In the genomic region with DNA sequence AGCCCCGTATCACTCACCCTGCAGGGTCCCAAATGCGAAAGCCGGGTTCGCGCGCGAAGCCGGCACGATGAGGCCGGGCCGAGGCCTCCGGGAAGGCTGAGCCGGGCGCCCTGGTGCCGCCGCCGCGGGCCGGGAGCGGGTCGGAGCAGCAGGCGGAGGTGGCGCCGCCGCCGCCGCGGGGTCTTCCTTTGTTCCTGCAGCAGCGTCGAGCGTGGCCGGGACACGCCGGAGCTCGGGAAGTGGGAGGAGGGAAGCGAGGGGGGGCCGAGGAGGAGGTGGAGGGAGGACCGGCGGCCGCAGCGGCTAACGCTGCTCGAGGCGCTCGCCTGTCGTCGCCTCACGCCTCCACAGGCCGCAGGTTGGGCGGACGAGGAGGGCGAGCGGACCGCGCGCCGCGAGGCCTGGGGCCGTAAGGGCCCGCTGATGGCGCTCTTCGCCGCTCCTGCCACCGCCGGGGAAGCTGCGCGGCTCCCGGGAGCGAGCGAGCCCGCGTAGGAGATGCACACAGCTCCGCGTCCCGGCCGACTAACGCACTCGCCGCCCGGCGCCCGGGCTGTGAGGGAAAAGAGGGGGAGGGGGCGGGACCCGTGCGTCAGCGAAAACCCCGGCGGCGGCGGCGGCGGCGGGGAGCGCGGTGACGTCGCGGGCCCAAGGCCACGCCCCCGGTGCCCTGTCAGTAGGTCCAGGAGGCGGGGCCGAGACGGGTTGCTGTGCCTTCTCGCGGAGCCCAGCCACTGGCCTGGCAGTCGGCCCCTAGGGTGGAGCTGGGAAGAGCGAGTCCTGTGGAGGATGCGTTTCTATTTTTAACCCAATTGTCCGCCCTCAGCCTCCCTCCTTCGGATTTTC, we compare ENCODE assay signal across 1 cellular context.
TF ChIP-seq lines count a peak whose summit lies in the region.

A gene with protein sequence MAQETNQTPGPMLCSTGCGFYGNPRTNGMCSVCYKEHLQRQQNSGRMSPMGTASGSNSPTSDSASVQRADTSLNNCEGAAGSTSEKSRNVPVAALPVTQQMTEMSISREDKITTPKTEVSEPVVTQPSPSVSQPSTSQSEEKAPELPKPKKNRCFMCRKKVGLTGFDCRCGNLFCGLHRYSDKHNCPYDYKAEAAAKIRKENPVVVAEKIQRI (minus strand): TSS at position 530 of the 846 bp plus-strand sequence. CDS start 4,430 bp downstream, outside the sequence.

TF ChIP-seq in HEK293, 187 proteins besides CTCF, POLR2A, EP300 and RAD21 (continued from another document and continues in another):
- TF ChIP-seq, protein P1, sequence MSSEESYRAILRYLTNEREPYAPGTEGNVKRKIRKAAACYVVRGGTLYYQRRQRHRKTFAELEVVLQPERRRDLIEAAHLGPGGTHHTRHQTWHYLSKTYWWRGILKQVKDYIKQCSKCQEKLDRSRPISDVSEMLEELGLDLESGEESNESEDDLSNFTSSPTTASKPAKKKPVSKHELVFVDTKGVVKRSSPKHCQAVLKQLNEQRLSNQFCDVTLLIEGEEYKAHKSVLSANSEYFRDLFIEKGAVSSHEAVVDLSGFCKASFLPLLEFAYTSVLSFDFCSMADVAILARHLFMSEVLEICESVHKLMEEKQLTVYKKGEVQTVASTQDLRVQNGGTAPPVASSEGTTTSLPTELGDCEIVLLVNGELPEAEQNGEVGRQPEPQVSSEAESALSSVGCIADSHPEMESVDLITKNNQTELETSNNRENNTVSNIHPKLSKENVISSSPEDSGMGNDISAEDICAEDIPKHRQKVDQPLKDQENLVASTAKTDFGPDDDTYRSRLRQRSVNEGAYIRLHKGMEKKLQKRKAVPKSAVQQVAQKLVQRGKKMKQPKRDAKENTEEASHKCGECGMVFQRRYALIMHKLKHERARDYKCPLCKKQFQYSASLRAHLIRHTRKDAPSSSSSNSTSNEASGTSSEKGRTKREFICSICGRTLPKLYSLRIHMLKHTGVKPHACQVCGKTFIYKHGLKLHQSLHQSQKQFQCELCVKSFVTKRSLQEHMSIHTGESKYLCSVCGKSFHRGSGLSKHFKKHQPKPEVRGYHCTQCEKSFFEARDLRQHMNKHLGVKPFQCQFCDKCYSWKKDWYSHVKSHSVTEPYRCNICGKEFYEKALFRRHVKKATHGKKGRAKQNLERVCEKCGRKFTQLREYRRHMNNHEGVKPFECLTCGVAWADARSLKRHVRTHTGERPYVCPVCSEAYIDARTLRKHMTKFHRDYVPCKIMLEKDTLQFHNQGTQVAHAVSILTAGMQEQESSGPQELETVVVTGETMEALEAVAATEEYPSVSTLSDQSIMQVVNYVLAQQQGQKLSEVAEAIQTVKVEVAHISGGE (tag by site-specific recombination; conservative IDR thresholded peaks at IDR 0.05; ENCODE audit: low read depth) = 0 out of 2 replicates have a peak, but pooled peaks have one; percentile 34
- TF ChIP-seq ZNF2 (tag by site-specific recombination; IDR thresholded peaks at IDR 0.05) = no peak
- TF ChIP-seq ZNF416 (tag by site-specific recombination; IDR thresholded peaks at IDR 0.05) = no peak
- TF ChIP-seq MZF1 (tag by site-specific recombination; IDR thresholded peaks at IDR 0.05; ENCODE audit: borderline replicate concordance) = no peak
- TF ChIP-seq, protein P2, sequence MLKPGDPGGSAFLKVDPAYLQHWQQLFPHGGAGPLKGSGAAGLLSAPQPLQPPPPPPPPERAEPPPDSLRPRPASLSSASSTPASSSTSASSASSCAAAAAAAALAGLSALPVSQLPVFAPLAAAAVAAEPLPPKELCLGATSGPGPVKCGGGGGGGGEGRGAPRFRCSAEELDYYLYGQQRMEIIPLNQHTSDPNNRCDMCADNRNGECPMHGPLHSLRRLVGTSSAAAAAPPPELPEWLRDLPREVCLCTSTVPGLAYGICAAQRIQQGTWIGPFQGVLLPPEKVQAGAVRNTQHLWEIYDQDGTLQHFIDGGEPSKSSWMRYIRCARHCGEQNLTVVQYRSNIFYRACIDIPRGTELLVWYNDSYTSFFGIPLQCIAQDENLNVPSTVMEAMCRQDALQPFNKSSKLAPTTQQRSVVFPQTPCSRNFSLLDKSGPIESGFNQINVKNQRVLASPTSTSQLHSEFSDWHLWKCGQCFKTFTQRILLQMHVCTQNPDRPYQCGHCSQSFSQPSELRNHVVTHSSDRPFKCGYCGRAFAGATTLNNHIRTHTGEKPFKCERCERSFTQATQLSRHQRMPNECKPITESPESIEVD (tag by site-specific recombination; IDR thresholded peaks at IDR 0.05) = no peak
- TF ChIP-seq ZNF785 (tag by site-specific recombination; IDR thresholded peaks at IDR 0.05) = no peak
- TF ChIP-seq ZNF292 (tag by site-specific recombination; IDR thresholded peaks at IDR 0.05; ENCODE audit: borderline replicate concordance, low read depth) = no peak
- TF ChIP-seq ZNF214 (tag by site-specific recombination; IDR thresholded peaks at IDR 0.05; ENCODE audit: borderline replicate concordance) = no peak
- no peak for TF ChIP-seq ZNF112 (tag by site-specific recombination; IDR thresholded peaks at IDR 0.05)
- TF ChIP-seq ZNF747 (tag by site-specific recombination; IDR thresholded peaks at IDR 0.05) = no peak
- TF ChIP-seq ZSCAN30 (tag by site-specific recombination; IDR thresholded peaks at IDR 0.05) = peak; percentile 8; the same call in 1 of the 2 replicates
- TF ChIP-seq SP3 (tag by site-specific recombination; IDR thresholded peaks at IDR 0.05) = peak; percentile 61; the same call in 1 of the 2 replicates
- TF ChIP-seq ZNF555 (tag by site-specific recombination; conservative IDR thresholded peaks at IDR 0.05) = no peak
- TF ChIP-seq, protein P3, sequence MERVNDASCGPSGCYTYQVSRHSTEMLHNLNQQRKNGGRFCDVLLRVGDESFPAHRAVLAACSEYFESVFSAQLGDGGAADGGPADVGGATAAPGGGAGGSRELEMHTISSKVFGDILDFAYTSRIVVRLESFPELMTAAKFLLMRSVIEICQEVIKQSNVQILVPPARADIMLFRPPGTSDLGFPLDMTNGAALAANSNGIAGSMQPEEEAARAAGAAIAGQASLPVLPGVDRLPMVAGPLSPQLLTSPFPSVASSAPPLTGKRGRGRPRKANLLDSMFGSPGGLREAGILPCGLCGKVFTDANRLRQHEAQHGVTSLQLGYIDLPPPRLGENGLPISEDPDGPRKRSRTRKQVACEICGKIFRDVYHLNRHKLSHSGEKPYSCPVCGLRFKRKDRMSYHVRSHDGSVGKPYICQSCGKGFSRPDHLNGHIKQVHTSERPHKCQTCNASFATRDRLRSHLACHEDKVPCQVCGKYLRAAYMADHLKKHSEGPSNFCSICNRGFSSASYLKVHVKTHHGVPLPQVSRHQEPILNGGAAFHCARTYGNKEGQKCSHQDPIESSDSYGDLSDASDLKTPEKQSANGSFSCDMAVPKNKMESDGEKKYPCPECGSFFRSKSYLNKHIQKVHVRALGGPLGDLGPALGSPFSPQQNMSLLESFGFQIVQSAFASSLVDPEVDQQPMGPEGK (tag by site-specific recombination; IDR thresholded peaks at IDR 0.05) = 0 out of 2 replicates have a peak, but pooled peaks have one; percentile 32
- no peak for TF ChIP-seq ZNF221 (tag by site-specific recombination; IDR thresholded peaks at IDR 0.05; ENCODE audit: borderline replicate concordance)
- TF ChIP-seq TCF7L2 (IDR thresholded peaks at IDR 0.05; ENCODE audit: borderline replicate concordance, low read depth, low read length) = no peak
- TF ChIP-seq, protein P4, sequence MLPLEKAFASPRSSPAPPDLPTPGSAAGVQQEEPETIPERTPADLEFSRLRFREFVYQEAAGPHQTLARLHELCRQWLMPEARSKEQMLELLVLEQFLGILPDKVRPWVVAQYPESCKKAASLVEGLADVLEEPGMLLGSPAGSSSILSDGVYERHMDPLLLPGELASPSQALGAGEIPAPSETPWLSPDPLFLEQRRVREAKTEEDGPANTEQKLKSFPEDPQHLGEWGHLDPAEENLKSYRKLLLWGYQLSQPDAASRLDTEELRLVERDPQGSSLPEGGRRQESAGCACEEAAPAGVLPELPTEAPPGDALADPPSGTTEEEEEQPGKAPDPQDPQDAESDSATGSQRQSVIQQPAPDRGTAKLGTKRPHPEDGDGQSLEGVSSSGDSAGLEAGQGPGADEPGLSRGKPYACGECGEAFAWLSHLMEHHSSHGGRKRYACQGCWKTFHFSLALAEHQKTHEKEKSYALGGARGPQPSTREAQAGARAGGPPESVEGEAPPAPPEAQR (tag by site-specific recombination; IDR thresholded peaks at IDR 0.05) = no peak
- TF ChIP-seq ZNF48 (tag by site-specific recombination; IDR thresholded peaks at IDR 0.05) = no peak
- TF ChIP-seq BCL11B (tag by site-specific recombination; IDR thresholded peaks at IDR 0.05; ENCODE audit: low read depth) = no peak
- TF ChIP-seq ZNF174 (tag by site-specific recombination; IDR thresholded peaks at IDR 0.05) = no peak
- TF ChIP-seq ZNF837 (tag by site-specific recombination; IDR thresholded peaks at IDR 0.05) = no peak
- no peak for TF ChIP-seq ZNF335 (tag by site-specific recombination; conservative IDR thresholded peaks at IDR 0.05)
- no peak for TF ChIP-seq ZNF146 (tag by site-specific recombination; IDR thresholded peaks at IDR 0.05)
- TF ChIP-seq, protein P5, sequence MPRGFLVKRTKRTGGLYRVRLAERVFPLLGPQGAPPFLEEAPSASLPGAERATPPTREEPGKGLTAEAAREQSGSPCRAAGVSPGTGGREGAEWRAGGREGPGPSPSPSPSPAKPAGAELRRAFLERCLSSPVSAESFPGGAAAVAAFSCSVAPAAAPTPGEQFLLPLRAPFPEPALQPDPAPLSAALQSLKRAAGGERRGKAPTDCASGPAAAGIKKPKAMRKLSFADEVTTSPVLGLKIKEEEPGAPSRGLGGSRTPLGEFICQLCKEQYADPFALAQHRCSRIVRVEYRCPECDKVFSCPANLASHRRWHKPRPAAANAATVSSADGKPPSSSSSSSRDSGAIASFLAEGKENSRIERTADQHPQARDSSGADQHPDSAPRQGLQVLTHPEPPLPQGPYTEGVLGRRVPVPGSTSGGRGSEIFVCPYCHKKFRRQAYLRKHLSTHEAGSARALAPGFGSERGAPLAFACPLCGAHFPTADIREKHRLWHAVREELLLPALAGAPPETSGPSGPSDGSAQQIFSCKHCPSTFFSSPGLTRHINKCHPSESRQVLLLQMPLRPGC (tag by site-specific recombination; IDR thresholded peaks at IDR 0.05) = no peak
- TF ChIP-seq, protein P6, sequence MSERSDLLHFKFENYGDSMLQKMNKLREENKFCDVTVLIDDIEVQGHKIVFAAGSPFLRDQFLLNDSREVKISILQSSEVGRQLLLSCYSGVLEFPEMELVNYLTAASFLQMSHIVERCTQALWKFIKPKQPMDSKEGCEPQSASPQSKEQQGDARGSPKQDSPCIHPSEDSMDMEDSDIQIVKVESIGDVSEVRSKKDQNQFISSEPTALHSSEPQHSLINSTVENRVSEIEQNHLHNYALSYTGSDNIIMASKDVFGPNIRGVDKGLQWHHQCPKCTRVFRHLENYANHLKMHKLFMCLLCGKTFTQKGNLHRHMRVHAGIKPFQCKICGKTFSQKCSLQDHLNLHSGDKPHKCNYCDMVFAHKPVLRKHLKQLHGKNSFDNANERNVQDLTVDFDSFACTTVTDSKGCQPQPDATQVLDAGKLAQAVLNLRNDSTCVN (tag by site-specific recombination; optimal IDR thresholded peaks at IDR 0.05) = peak; percentile 83
- TF ChIP-seq, protein P7, sequence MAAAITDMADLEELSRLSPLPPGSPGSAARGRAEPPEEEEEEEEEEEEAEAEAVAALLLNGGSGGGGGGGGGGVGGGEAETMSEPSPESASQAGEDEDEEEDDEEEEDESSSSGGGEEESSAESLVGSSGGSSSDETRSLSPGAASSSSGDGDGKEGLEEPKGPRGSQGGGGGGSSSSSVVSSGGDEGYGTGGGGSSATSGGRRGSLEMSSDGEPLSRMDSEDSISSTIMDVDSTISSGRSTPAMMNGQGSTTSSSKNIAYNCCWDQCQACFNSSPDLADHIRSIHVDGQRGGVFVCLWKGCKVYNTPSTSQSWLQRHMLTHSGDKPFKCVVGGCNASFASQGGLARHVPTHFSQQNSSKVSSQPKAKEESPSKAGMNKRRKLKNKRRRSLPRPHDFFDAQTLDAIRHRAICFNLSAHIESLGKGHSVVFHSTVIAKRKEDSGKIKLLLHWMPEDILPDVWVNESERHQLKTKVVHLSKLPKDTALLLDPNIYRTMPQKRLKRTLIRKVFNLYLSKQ (tag by site-specific recombination; IDR thresholded peaks at IDR 0.05; ENCODE audit: borderline replicate concordance) = no peak
- TF ChIP-seq ZNF529 (tag by site-specific recombination; IDR thresholded peaks at IDR 0.05; ENCODE audit: insufficient replicate concordance) = no peak
- TF ChIP-seq, protein P8, sequence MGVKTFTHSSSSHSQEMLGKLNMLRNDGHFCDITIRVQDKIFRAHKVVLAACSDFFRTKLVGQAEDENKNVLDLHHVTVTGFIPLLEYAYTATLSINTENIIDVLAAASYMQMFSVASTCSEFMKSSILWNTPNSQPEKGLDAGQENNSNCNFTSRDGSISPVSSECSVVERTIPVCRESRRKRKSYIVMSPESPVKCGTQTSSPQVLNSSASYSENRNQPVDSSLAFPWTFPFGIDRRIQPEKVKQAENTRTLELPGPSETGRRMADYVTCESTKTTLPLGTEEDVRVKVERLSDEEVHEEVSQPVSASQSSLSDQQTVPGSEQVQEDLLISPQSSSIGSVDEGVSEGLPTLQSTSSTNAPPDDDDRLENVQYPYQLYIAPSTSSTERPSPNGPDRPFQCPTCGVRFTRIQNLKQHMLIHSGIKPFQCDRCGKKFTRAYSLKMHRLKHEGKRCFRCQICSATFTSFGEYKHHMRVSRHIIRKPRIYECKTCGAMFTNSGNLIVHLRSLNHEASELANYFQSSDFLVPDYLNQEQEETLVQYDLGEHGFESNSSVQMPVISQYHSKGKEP (tag by site-specific recombination; IDR thresholded peaks at IDR 0.05) = no peak
- no peak for TF ChIP-seq ZNF544 (tag by site-specific recombination; IDR thresholded peaks at IDR 0.05)
- TF ChIP-seq ZNF354C (tag by site-specific recombination; IDR thresholded peaks at IDR 0.05; ENCODE audit: borderline replicate concordance, low read depth) = no peak
- TF ChIP-seq ZNF19 (tag by site-specific recombination; IDR thresholded peaks at IDR 0.05; ENCODE audit: low read depth) = no peak
- no peak for TF ChIP-seq ZNF366 (tag by site-specific recombination; conservative IDR thresholded peaks at IDR 0.05)
- TF ChIP-seq ZNF548 (tag by site-specific recombination; IDR thresholded peaks at IDR 0.05) = no peak
- no peak for TF ChIP-seq ZNF274 (IDR thresholded peaks at IDR 0.05; ENCODE audit: low read length)
- no peak for TF ChIP-seq ZNF274 (tag by site-specific recombination; IDR thresholded peaks at IDR 0.05; ENCODE audit: borderline replicate concordance)
- no peak for TF ChIP-seq ZNF138 (tag by site-specific recombination; IDR thresholded peaks at IDR 0.05; ENCODE audit: borderline replicate concordance)
- no peak for TF ChIP-seq ZNF404 (tag by site-specific recombination; IDR thresholded peaks at IDR 0.05)
